Comparison of ENCODE assay signal across 15 cellular contexts in the genomic region with DNA sequence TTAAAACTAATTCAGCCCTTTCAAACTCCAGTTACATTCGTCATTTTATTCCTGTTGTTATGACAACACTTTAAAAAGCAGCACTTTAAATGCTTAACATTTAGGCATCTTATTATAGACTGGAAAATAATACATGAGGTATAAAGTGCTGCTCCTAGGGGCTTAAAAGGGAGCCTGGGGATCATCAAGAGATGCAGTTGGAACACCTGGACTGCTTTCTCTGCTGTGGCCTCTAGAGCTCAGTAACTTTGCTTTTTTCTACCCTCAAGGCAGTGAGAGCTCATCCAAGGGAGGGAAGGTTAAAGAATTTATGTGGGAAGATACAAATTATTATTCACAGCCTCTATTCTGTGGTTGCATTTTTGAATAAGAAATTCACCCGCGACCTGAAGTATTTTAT. TPM values are rescaled to one million over a fixed set of nuclear protein-coding genes. Genes with fewer than 3 reads are reported as not detected.
DNase-seq lines count a peak whose midpoint lies in the region; ATAC-seq and TF ChIP-seq lines count a peak whose summit lies in the region.
"Had no signal": no experiment of that assay in that cellular context is flagged by ENCODE, and none has a peak within 500 bp of the region (broad histone marks: within the 10 kb centered on the region; RNA-seq: fewer than 3 reads in every experiment).

No MANE protein-coding gene starts in this region.

- no peaks in the 10 kb centered on the region for H3K36me3 Mint-ChIP-seq in GM23338 (ENCODE audit: low read depth)
- peaks cover 72% of the 10 kb centered on the region for H3K36me3 Mint-ChIP-seq in activated B cell treated with CpG ODN at 0.5 μM for 24 hours (ENCODE audit: low read depth)
- H3K36me3 Mint-ChIP-seq in naive thymus-derived CD4-positive, alpha-beta T cell, result peaks cover 0 to 45% (median 36%) of the 10 kb centered on the region in 5 donors
- H3K36me3 Mint-ChIP-seq in T-helper 2 cell treated with Interferon-gamma antibody and Interleukin-4, amounts not matched to agents 5 μg/mL and 100 μg/mL, for 36 hours (ENCODE audit: low read depth), result peaks cover 52% of the 10 kb centered on the region

- peaks cover 5% of the 10 kb centered on the region for H3K27me3 Mint-ChIP-seq in GM23338 (ENCODE audit: insufficient read depth, low read depth, poor library complexity)
- no peaks in the 10 kb centered on the region for H3K27me3 Mint-ChIP-seq in activated B cell treated with CpG ODN at 0.5 μM for 24 hours
- H3K27me3 Mint-ChIP-seq in naive thymus-derived CD4-positive, alpha-beta T cell, result no peaks in the 10 kb centered on the region
- no peaks in the 10 kb centered on the region for H3K27me3 Mint-ChIP-seq in T-helper 2 cell treated with Interferon-gamma antibody and Interleukin-4, amounts not matched to agents 5 μg/mL and 100 μg/mL, for 36 hours (ENCODE audit: low read depth)
- H3K27me3 Mint-ChIP-seq: activated CD8-positive, alpha-beta memory T cell treated with anti-CD3 and anti-CD28 coated beads, Interleukin-2, amount 10 ng/mL, durations not matched to agents 7 days and 5 days had no signal

- intact Hi-C loops in activated B cell treated with CpG ODN at 0.5 μM for 24 hours (cut with micrococcal nuclease) (no loop called here), heart left ventricle (cut with DNase I) (no loop called here)
- intact Hi-C loops in naive thymus-derived CD4-positive, alpha-beta T cell (cut with micrococcal nuclease), result loop anchor here in 1 of 2 donors (2.0 kb wide), 1 partner anchor 20 kb away; no protein-coding TSS in a partner anchor

- peak; percentile 66 for ATAC-seq in GM23338
- ATAC-seq in activated B cell treated with CpG ODN at 0.5 μM for 24 hours (ENCODE audit: low read depth), result no peak
- ATAC-seq in naive thymus-derived CD4-positive, alpha-beta T cell, result no peak
- no peak for ATAC-seq in heart left ventricle
- ATAC-seq: activated CD8-positive, alpha-beta memory T cell treated with anti-CD3 and anti-CD28 coated beads, Interleukin-2, amount 10 ng/mL, durations not matched to agents 7 days and 5 days; left colon; PC-3 had no signal

- H3K9me2 ChIP-seq in GM23338 (ENCODE audit: insufficient read depth), result no peaks in the 10 kb centered on the region

- H3K4me1 ChIP-seq in GM23338 (ENCODE audit: insufficient read depth) (peaks cover 17% of the 10 kb centered on the region), heart left ventricle (peaks cover 0 to 25% (median 0%) of the 10 kb centered on the region in 12 donors)
- H3K4me1 ChIP-seq in naive thymus-derived CD4-positive, alpha-beta T cell (ENCODE audit: control insufficient read depth in 2 of 2, insufficient read depth in 2 of 2, low read length in 2 of 2), result peaks cover 53 to 63% of the 10 kb centered on the region in 2 donors
- H3K4me1 ChIP-seq: stomach had no signal

- no peaks in the 10 kb centered on the region for H3F3A ChIP-seq in GM23338 (replicated peaks; ENCODE audit: low read depth)

- H3K36me3 ChIP-seq in GM23338 (ENCODE audit: insufficient read depth) (no peaks in the 10 kb centered on the region), heart left ventricle (no peaks in the 10 kb centered on the region)
- H3K36me3 ChIP-seq in naive thymus-derived CD4-positive, alpha-beta T cell (ENCODE audit: control insufficient read depth in 2 of 3, insufficient read depth in 3 of 3, low read length in 3 of 3), result peaks cover under 1 to 20% (median 10%) of the 10 kb centered on the region in 3 experiments
- H3K36me3 ChIP-seq: stomach had no signal

- no peaks in the 10 kb centered on the region for H3K27me3 ChIP-seq in GM23338 (ENCODE audit: insufficient read depth)
- no peaks in the 10 kb centered on the region for H3K27me3 ChIP-seq in naive thymus-derived CD4-positive, alpha-beta T cell (ENCODE audit: control insufficient read depth in 2 of 2, insufficient read depth in 2 of 2, low read length in 2 of 2)
- H3K27me3 ChIP-seq in heart left ventricle, result no peaks in the 10 kb centered on the region
- H3K27me3 ChIP-seq: stomach had no signal

- H3K4me3 Mint-ChIP-seq in GM23338 (no peak overlapping the region), activated B cell treated with CpG ODN at 0.5 μM for 24 hours (peak overlapping the region; percentile 45)
- H3K4me3 Mint-ChIP-seq in naive thymus-derived CD4-positive, alpha-beta T cell, result peak overlapping the region in 8 of 10 donors; percentile 0 to 73 (median 50)
- H3K4me3 Mint-ChIP-seq in T-helper 2 cell treated with Interferon-gamma antibody and Interleukin-4, amounts not matched to agents 5 μg/mL and 100 μg/mL, for 36 hours, result no peak overlapping the region
- H3K4me3 Mint-ChIP-seq: activated CD8-positive, alpha-beta memory T cell treated with anti-CD3 and anti-CD28 coated beads, Interleukin-2, amount 10 ng/mL, durations not matched to agents 7 days and 5 days had no signal

- WGBS in heart left ventricle, 4 donors, result 91 to 97% (median 93%) methylated on average over 3 of the region's 3 CpGs

- POLR2A ChIA-PET in activated B cell treated with CpG ODN at 0.5 μM for 24 hours (lab: Charles Lee), result interaction anchor here (0.7 to 3.5 kb wide), 6 partner anchors 9 to 48 kb away, joined by 3 to 11 read pairs (median 3); no protein-coding TSS in a partner anchor
- POLR2A ChIA-PET in naive thymus-derived CD4-positive, alpha-beta T cell (lab: Charles Lee), result interaction anchor here (0.6 to 2.8 kb wide), 10 partner anchors 9 to 119 kb away, joined by 3 to 22 read pairs (median 3); a partner anchor contains a TSS

- H4K20me1 ChIP-seq in GM23338 (replicated peaks; ENCODE audit: insufficient read depth), result no peaks in the 10 kb centered on the region

- H3K4me1 Mint-ChIP-seq in GM23338, result peaks cover 25% of the 10 kb centered on the region
- H3K4me1 Mint-ChIP-seq in activated B cell treated with CpG ODN at 0.5 μM for 24 hours, result peaks cover 90% of the 10 kb centered on the region
- H3K4me1 Mint-ChIP-seq in naive thymus-derived CD4-positive, alpha-beta T cell, result peaks cover 59 to 96% (median 91%) of the 10 kb centered on the region in 7 donors
- H3K4me1 Mint-ChIP-seq in T-helper 2 cell treated with Interferon-gamma antibody and Interleukin-4, amounts not matched to agents 5 μg/mL and 100 μg/mL, for 36 hours (ENCODE audit: low read depth), result peaks cover 26% of the 10 kb centered on the region

- H3K9me3 Mint-ChIP-seq in GM23338 (no peaks in the 10 kb centered on the region), activated B cell treated with CpG ODN at 0.5 μM for 24 hours (no peaks in the 10 kb centered on the region)
- H3K9me3 Mint-ChIP-seq in naive thymus-derived CD4-positive, alpha-beta T cell, result peaks cover 0 to 1% (median 0%) of the 10 kb centered on the region in 11 donors
- H3K9me3 Mint-ChIP-seq in T-helper 2 cell treated with Interferon-gamma antibody and Interleukin-4, amounts not matched to agents 5 μg/mL and 100 μg/mL, for 36 hours, result no peaks in the 10 kb centered on the region

- H3K9me3 ChIP-seq in naive thymus-derived CD4-positive, alpha-beta T cell (ENCODE audit: control insufficient read depth in 2 of 3, low read length in 3 of 3), result no peaks in the 10 kb centered on the region
- H3K9me3 ChIP-seq in heart left ventricle, result no peaks in the 10 kb centered on the region
- H3K9me3 ChIP-seq: stomach had no signal

- no peak overlapping the region for H3K4me3 ChIP-seq in GM23338
- no peak overlapping the region for H3K4me3 ChIP-seq in naive thymus-derived CD4-positive, alpha-beta T cell (ENCODE audit: low read length)
- H3K4me3 ChIP-seq in heart left ventricle, result no peak overlapping the region
- H3K4me3 ChIP-seq: stomach had no signal

- no peak for TF ChIP-seq POLR2A in heart left ventricle (IDR thresholded peaks at IDR 0.05)

- peak; percentile 17 for DNase-seq in NCI-H2227 (lab: John Stamatoyannopoulos, UW; ENCODE audit: unreplicated experiment)
- DNase-seq in NCI-H2227 treated with DMSO at 0.1 percent for 48 hours (lab: John Stamatoyannopoulos, UW), result no peak
- DNase-seq in GM23338 (ENCODE audit: low spot score), result no peak
- no peak for DNase-seq in activated B cell treated with CpG ODN at 0.5 μM for 24 hours
- DNase-seq in naive thymus-derived CD4-positive, alpha-beta T cell, result no peak
- no peak for DNase-seq in heart left ventricle
- no peak for DNase-seq in T-helper 2 cell treated with Interferon-gamma antibody and Interleukin-4, amounts not matched to agents 5 μg/mL and 100 μg/mL, for 36 hours (ENCODE audit: low spot score)
- DNase-seq in kidney tubule cell (ENCODE audit: low spot score), result no peak
- DNase-seq: activated CD8-positive, alpha-beta memory T cell treated with anti-CD3 and anti-CD28 coated beads, Interleukin-2, amount 10 ng/mL, durations not matched to agents 7 days and 5 days; central memory CD4-positive, alpha-beta T cell; KG1; left colon; NCI-H1105 treated with DMSO at 0.1 percent for 48 hours; PC-3; stomach had no signal

- H3K27ac ChIP-seq in GM23338 (ENCODE audit: low read depth), result no peak overlapping the region
- H3K27ac ChIP-seq in naive thymus-derived CD4-positive, alpha-beta T cell (ENCODE audit: low read depth, low read length), result peak overlapping the region; percentile 33
- no peak overlapping the region for H3K27ac ChIP-seq in heart left ventricle
- H3K27ac ChIP-seq: stomach had no signal

- CTCF ChIA-PET in activated B cell treated with CpG ODN at 0.5 μM for 24 hours (lab: Charles Lee), result interaction anchor here (1.2 to 3.4 kb wide), 6 partner anchors 10 to 103 kb away, joined by 4 to 16 read pairs (median 5); no protein-coding TSS in a partner anchor
- CTCF ChIA-PET in naive thymus-derived CD4-positive, alpha-beta T cell (lab: Charles Lee), result interaction anchor here (0.7 to 2.4 kb wide), 11 partner anchors 10 to 268 kb away, joined by 3 to 9 read pairs (median 3); no protein-coding TSS in a partner anchor

- no peak overlapping the region for H2AFZ ChIP-seq in GM23338

- no peak overlapping the region for H3K4me2 ChIP-seq in GM23338

- H3K79me2 ChIP-seq in GM23338 (replicated peaks; ENCODE audit: insufficient read depth), result no peaks in the 10 kb centered on the region

- TF ChIP-seq CTCF in GM23338 (conservative IDR thresholded peaks at IDR 0.05; ENCODE audit: low read depth in 2 of 2) (no peak), activated B cell treated with CpG ODN at 0.5 μM for 24 hours (IDR thresholded peaks at IDR 0.05) (no peak), heart left ventricle (IDR thresholded peaks at IDR 0.05) (no peak)

- H3K27ac Mint-ChIP-seq in GM23338 (no peak overlapping the region), activated B cell treated with CpG ODN at 0.5 μM for 24 hours (peak overlapping the region; percentile 82)
- peak overlapping the region in 8 of 9 donors; percentile 62 to 94 (median 76) for H3K27ac Mint-ChIP-seq in naive thymus-derived CD4-positive, alpha-beta T cell
- H3K27ac Mint-ChIP-seq in T-helper 2 cell treated with Interferon-gamma antibody and Interleukin-4, amounts not matched to agents 5 μg/mL and 100 μg/mL, for 36 hours, result no peak overlapping the region
- H3K27ac Mint-ChIP-seq: activated CD8-positive, alpha-beta memory T cell treated with anti-CD3 and anti-CD28 coated beads, Interleukin-2, amount 10 ng/mL, durations not matched to agents 7 days and 5 days had no signal

RNA-seq across cellular contexts. Expression of a gene that starts 46.8 kb away (rescaled TPM):
- 22.5 TPM in 2 replicates for total RNA-seq in GM23338 (2014; rRNA removed; shearing (Covaris generic))
- polyA plus RNA-seq in GM23338 (2016; fragmentation: Nextera tagmentation; extraction: Ambion mirVana), result 8.8 and 9.5 TPM in 2 replicates
- total RNA-seq in activated B cell treated with CpG ODN at 0.5 μM for 24 hours, result 260 and 302 TPM in 2 replicates
- 100 to 1,000 TPM; 246 to 576 (median 431) TPM for total RNA-seq in naive thymus-derived CD4-positive, alpha-beta T cell
- 100 to 1,000 TPM; 532 to 813 TPM for polyA plus RNA-seq in naive thymus-derived CD4-positive, alpha-beta T cell
- total RNA-seq in heart left ventricle, result 10 to 100 TPM in 1 of 9 donors, 1 to 10 TPM in 8; 2.7 to 14.2 (median 4.6) TPM
- 1 to 10 TPM in 1 of 2 donors, under 1 TPM in 1; 0.76 to 1.9 TPM for polyA plus RNA-seq in heart left ventricle

Comparison
In these comparisons a context has a peak if more than half of its experiments do, and no peak if none do; other contexts are left out.
1. H3K27ac Mint-ChIP-seq: peak in activated B cell treated with CpG ODN at 0.5 μM for 24 hours (single experiment) and naive thymus-derived CD4-positive, alpha-beta T cell (8 of 9); none in GM23338 (single experiment) and T-helper 2 cell treated with Interferon-gamma antibody and Interleukin-4, amounts not matched to agents 5 μg/mL and 100 μg/mL, for 36 hours (single experiment).
2. H3K4me3 Mint-ChIP-seq: peak in activated B cell treated with CpG ODN at 0.5 μM for 24 hours (single experiment) and naive thymus-derived CD4-positive, alpha-beta T cell (8 of 10); none in GM23338 (single experiment) and T-helper 2 cell treated with Interferon-gamma antibody and Interleukin-4, amounts not matched to agents 5 μg/mL and 100 μg/mL, for 36 hours (single experiment).
3. RNA of a gene that starts 46.8 kb away (total RNA-seq): 246 to 576 TPM in naive thymus-derived CD4-positive, alpha-beta T cell and 260 to 302 TPM in activated B cell treated with CpG ODN at 0.5 μM for 24 hours; 22.5 TPM in GM23338 and 2.7 to 14.2 TPM in heart left ventricle; every median in the first group is over 10 times any median in the second.